Comparison of ENCODE assay signal across 18 cellular contexts in the genomic region with DNA sequence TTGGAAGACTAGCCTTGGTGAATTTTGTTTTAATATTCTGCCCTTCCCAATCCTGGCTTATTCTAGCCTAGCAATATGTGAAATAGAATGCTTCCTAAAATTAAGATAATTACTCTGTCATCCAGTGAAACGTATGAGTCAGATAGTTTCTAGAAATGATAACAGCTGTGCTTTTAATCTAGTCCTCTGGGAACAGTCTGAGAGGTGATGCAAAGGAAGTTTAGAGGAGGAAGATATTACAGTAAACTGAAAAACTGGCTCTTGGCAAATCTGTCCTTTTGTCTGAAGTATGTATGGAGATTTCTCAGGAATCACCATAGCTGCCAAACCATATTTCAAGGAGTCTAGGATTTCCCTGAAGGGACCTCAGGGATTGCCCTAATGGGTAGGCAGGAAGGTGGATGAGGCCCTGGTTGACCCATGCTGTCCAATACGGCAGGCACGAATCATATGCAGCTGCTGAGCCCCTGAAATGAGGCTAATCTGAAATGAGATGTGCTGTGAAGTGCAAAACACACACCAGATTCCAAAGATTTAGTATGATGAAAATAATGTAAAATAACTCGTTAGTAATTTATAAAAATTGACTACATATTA.
A peak's percentile ranks its signal among the peaks of the same experiment; 100 is the strongest.
DNase-seq lines count a peak whose midpoint lies in the region; ATAC-seq, FAIRE-seq and TF ChIP-seq lines count a peak whose summit lies in the region.
"Had no signal": no experiment of that assay in that cellular context is flagged by ENCODE, and none has a peak within 500 bp of the region (broad histone marks: within the 10 kb centered on the region; RNA-seq: fewer than 3 reads in every experiment).

No MANE protein-coding gene starts in this region.

- peaks cover 5% of the 10 kb centered on the region for H3F3A ChIP-seq in smooth muscle cell (ENCODE audit: low read depth)

- CTCF ChIA-PET in CD4-positive, alpha-beta memory T cell (lab: Charles Lee; ENCODE audit: partially characterized antibody), result interaction anchor here (0.8 to 1.5 kb wide), 3 partner anchors 14 to 24 kb away, joined by 3 to 5 read pairs (median 4); no protein-coding TSS in a partner anchor

- H3K9me3 Mint-ChIP-seq in CD4-positive, alpha-beta memory T cell, result peaks cover 0 to 2% (median 0%) of the 10 kb centered on the region in 8 donors
- H3K9me3 Mint-ChIP-seq: activated T-cell treated with anti-CD3 and anti-CD28 coated beads, Interleukin-2, amount 50 U/mL, for 72 hours; CD4-positive, alpha-beta T cell; naive thymus-derived CD8-positive, alpha-beta T cell had no signal

- no peak overlapping the region for H3K4me2 ChIP-seq in fibroblast of lung (ENCODE audit: extremely low read depth, insufficient read depth, low read length)
- no peak overlapping the region for H3K4me2 ChIP-seq in smooth muscle cell

- H3K27ac Mint-ChIP-seq in CD4-positive, alpha-beta memory T cell, result no peak overlapping the region
- H3K27ac Mint-ChIP-seq: activated T-cell treated with anti-CD3 and anti-CD28 coated beads, Interleukin-2, amount 50 U/mL, for 72 hours; CD4-positive, alpha-beta T cell had no signal

- H2AFZ ChIP-seq in fibroblast of lung (ENCODE audit: low read length) (no peak overlapping the region), smooth muscle cell (ENCODE audit: low read depth) (no peak overlapping the region)

- H3K36me3 ChIP-seq in fibroblast of lung (ENCODE audit: control insufficient read depth, insufficient read depth, low read length) (peaks cover 2% of the 10 kb centered on the region), smooth muscle cell (ENCODE audit: low read depth) (peaks cover 22% of the 10 kb centered on the region), WERI-Rb-1 (peaks cover 3% of the 10 kb centered on the region), pancreas (peaks cover 0 to 9% (median 3%) of the 10 kb centered on the region in 3 donors)
- H3K36me3 ChIP-seq in CD4-positive, alpha-beta memory T cell (ENCODE audit: insufficient read depth, low read length), result no peaks in the 10 kb centered on the region

- H3K36me3 Mint-ChIP-seq in CD4-positive, alpha-beta memory T cell, result no peaks in the 10 kb centered on the region
- H3K36me3 Mint-ChIP-seq: naive thymus-derived CD8-positive, alpha-beta T cell had no signal

- peaks cover 7 to 8% of the 10 kb centered on the region in 2 donors for H3K27me3 Mint-ChIP-seq in CD4-positive, alpha-beta memory T cell

- H3K79me2 ChIP-seq in fibroblast of lung (ENCODE audit: control insufficient read depth, insufficient read depth, low read length), result no peaks in the 10 kb centered on the region
- H3K79me2 ChIP-seq in smooth muscle cell (ENCODE audit: low read depth), result peaks cover 9% of the 10 kb centered on the region

- ATAC-seq in pancreas, result no peak
- ATAC-seq: activated T-cell treated with anti-CD3 and anti-CD28 coated beads, Interleukin-2, amount 50 U/mL, for 72 hours; naive thymus-derived CD8-positive, alpha-beta T cell; right cardiac atrium had no signal

- H3K27ac ChIP-seq in fibroblast of lung (ENCODE audit: insufficient read depth, low read length) (no peak overlapping the region), smooth muscle cell (ENCODE audit: low read depth) (peak overlapping the region; percentile 52), WERI-Rb-1 (no peak overlapping the region), pancreas (no peak overlapping the region)
- no peak overlapping the region for H3K27ac ChIP-seq in CD4-positive, alpha-beta memory T cell (ENCODE audit: low read depth, low read length)
- H3K27ac ChIP-seq: left ventricle myocardium inferior, tibial nerve had no signal

- H3K4me3 Mint-ChIP-seq in CD4-positive, alpha-beta memory T cell, result no peak overlapping the region
- H3K4me3 Mint-ChIP-seq: activated T-cell treated with anti-CD3 and anti-CD28 coated beads, Interleukin-2, amount 50 U/mL, for 72 hours; CD4-positive, alpha-beta T cell; naive thymus-derived CD8-positive, alpha-beta T cell had no signal

- FAIRE-seq in pancreas (lab: Jason Lieb, UNC), result no peak
- FAIRE-seq: GM19239 had no signal

- H3K4me1 ChIP-seq in fibroblast of lung (ENCODE audit: control insufficient read depth, extremely low read depth, insufficient read depth, low read length), result peaks cover 2% of the 10 kb centered on the region
- H3K4me1 ChIP-seq in smooth muscle cell (ENCODE audit: low read depth), result no peaks in the 10 kb centered on the region
- H3K4me1 ChIP-seq in CD4-positive, alpha-beta memory T cell (ENCODE audit: insufficient read depth, low read length), result no peaks in the 10 kb centered on the region
- H3K4me1 ChIP-seq in pancreas, result no peaks in the 10 kb centered on the region
- H3K4me1 ChIP-seq: left ventricle myocardium inferior, tibial nerve had no signal

- peaks cover 0 to 3% (median 0%) of the 10 kb centered on the region in 4 donors for H3K4me1 Mint-ChIP-seq in CD4-positive, alpha-beta memory T cell

- H3K4me3 ChIP-seq in fibroblast of lung (replicated peaks in 1 of 4; ENCODE audit: control extremely low read depth in 1 of 4, insufficient read depth in 1 of 4, low read depth in 3 of 4, low read length in 4 of 4) (no peak overlapping the region), smooth muscle cell (no peak overlapping the region), WERI-Rb-1 (ENCODE audit: low read depth, low read length) (no peak overlapping the region), pancreas (no peak overlapping the region)
- no peak overlapping the region for H3K4me3 ChIP-seq in CD4-positive, alpha-beta memory T cell (ENCODE audit: low read length in 2 of 2)
- H3K4me3 ChIP-seq: left ventricle myocardium inferior, tibial nerve had no signal

- H3K9ac ChIP-seq in fibroblast of lung (ENCODE audit: insufficient read depth, low read length) (no peak overlapping the region), smooth muscle cell (ENCODE audit: low read depth) (no peak overlapping the region)

- DNase-seq in HCEC 1CT (peak; percentile 38), RPMI7951 (ENCODE audit: low read depth) (peak; percentile 40), fibroblast of lung (ENCODE audit: low read depth in 2 of 2) (peak; percentile 37 to 51), smooth muscle cell (lab: John Stamatoyannopoulos, UW; ENCODE audit: unreplicated experiment) (no peak), WERI-Rb-1 (no peak), pancreas (no peak)
- DNase-seq in CD4-positive, alpha-beta memory T cell, result no peak
- DNase-seq: activated CD4-positive, alpha-beta T cell treated with anti-CD3 and anti-CD28 coated beads, Interleukin-2, amount 50 U/mL, for 1 hour; activated T-cell treated with anti-CD3 and anti-CD28 coated beads, Interleukin-2, amount 50 U/mL, for 72 hours; CD4-positive, alpha-beta T cell; cortex of kidney; erythroblast; left ventricle myocardium inferior; naive thymus-derived CD8-positive, alpha-beta T cell; NCI-H82; right cardiac atrium had no signal

- WGBS in smooth muscle cell (ENCODE audit: low lambda C conversion rate), result 57% methylated on average over 4 of the region's 4 CpGs
- WGBS in pancreas, 2 donors, result 78 to 80% methylated on average over 4 of the region's 4 CpGs

- H4K20me1 ChIP-seq in fibroblast of lung (ENCODE audit: control insufficient read depth, extremely low read depth, insufficient read depth, low read length) (no peaks in the 10 kb centered on the region), smooth muscle cell (ENCODE audit: low read depth) (peaks cover 13% of the 10 kb centered on the region)

- H3K27me3 ChIP-seq in fibroblast of lung (ENCODE audit: control insufficient read depth, insufficient read depth, low read length), result no peaks in the 10 kb centered on the region
- H3K27me3 ChIP-seq in smooth muscle cell (ENCODE audit: low read depth), result no peaks in the 10 kb centered on the region
- peaks cover 4% of the 10 kb centered on the region for H3K27me3 ChIP-seq in CD4-positive, alpha-beta memory T cell (ENCODE audit: insufficient read depth, low read length)
- H3K27me3 ChIP-seq in WERI-Rb-1 (ENCODE audit: insufficient read depth, low read depth, severe bottlenecking), result no peaks in the 10 kb centered on the region
- no peaks in the 10 kb centered on the region for H3K27me3 ChIP-seq in pancreas
- H3K27me3 ChIP-seq: tibial nerve had no signal

- H3K9me3 ChIP-seq in fibroblast of lung (ENCODE audit: control insufficient read depth, insufficient read depth, low read depth, low read length), result no peaks in the 10 kb centered on the region
- no peaks in the 10 kb centered on the region for H3K9me3 ChIP-seq in smooth muscle cell (replicated peaks; ENCODE audit: low read depth)
- no peaks in the 10 kb centered on the region for H3K9me3 ChIP-seq in CD4-positive, alpha-beta memory T cell (ENCODE audit: control insufficient read depth in 1 of 2, low read length in 2 of 2)
- no peaks in the 10 kb centered on the region for H3K9me3 ChIP-seq in WERI-Rb-1 (ENCODE audit: severe bottlenecking)
- H3K9me3 ChIP-seq in pancreas, result no peaks in the 10 kb centered on the region
- H3K9me3 ChIP-seq: left ventricle myocardium inferior, tibial nerve had no signal

- POLR2A ChIA-PET in CD4-positive, alpha-beta memory T cell (lab: Charles Lee; ENCODE audit: partially characterized antibody), result no interaction called here

- TF ChIP-seq CTCF in fibroblast of lung (conservative IDR thresholded peaks at IDR 0.05 in 1 of 2, IDR thresholded peaks at IDR 0.05 in 1 of 2; ENCODE audit: low read depth in 1 of 2, low read length in 2 of 2), result no peak
- TF ChIP-seq CTCF in smooth muscle cell (IDR thresholded peaks at IDR 0.05; ENCODE audit: borderline replicate concordance, insufficient read depth, poor library complexity, severe bottlenecking), result no peak
- TF ChIP-seq CTCF in WERI-Rb-1 (IDR thresholded peaks at IDR 0.05; ENCODE audit: low read depth, low read length), result no peak
- no peak for TF ChIP-seq CTCF in pancreas (IDR thresholded peaks at IDR 0.05)

- intact Hi-C loops in CD4-positive, alpha-beta memory T cell (cut with micrococcal nuclease), result no loop called here
- intact Hi-C loops in pancreas (cut with DNase I), result no loop called here

Comparison
In these comparisons a context has a peak if more than half of its experiments do, and no peak if none do; other contexts are left out.
1. DNase-seq: peak in HCEC 1CT (single experiment), RPMI7951 (single experiment) and fibroblast of lung (2 of 2); none in smooth muscle cell (single experiment), CD4-positive, alpha-beta memory T cell (0 of 5), WERI-Rb-1 (single experiment) and pancreas (0 of 6).